ENCODE assay signal across 8 cellular contexts in genomic region chr3:58237940-58238681, GRCh38. TPM values are rescaled to one million over a fixed set of nuclear protein-coding genes. Genes with fewer than 3 reads are reported as not detected.
DNase-seq lines count a peak whose midpoint lies in the region; ATAC-seq, FAIRE-seq and TF ChIP-seq lines count a peak whose summit lies in the region.

No MANE protein-coding gene starts in this region.

- peak overlapping the region; percentile 100 for H3K4me2 ChIP-seq in astrocyte (ENCODE audit: low read length)

- peaks cover 36% of the 10 kb centered on the region for H3K27me3 Mint-ChIP-seq in astrocyte (ENCODE audit: low read depth, unreplicated experiment)

- no peak for TF ChIP-seq CTCF in AG04449 (IDR thresholded peaks at IDR 0.05; ENCODE audit: insufficient read depth, low read length, missing control alignments)
- no peak for TF ChIP-seq CTCF in astrocyte (IDR thresholded peaks at IDR 0.05; ENCODE audit: insufficient read depth, low read depth, low read length)

- no peaks in the 10 kb centered on the region for H3K9me3 ChIP-seq in astrocyte (ENCODE audit: insufficient read depth, low read depth, low read length)

- H3K36me3 ChIP-seq in astrocyte (ENCODE audit: insufficient read depth, low read length): no peaks in the 10 kb centered on the region

- POLR2A ChIA-PET in AG04449 (lab: Yijun Ruan, JAX): interaction anchor here (0.7 to 1.7 kb wide), 3 partner anchors 23 to 179 kb away, joined by 3 to 5 read pairs (median 3); no protein-coding TSS in a partner anchor

- CTCF ChIA-PET in AG04449 (lab: Yijun Ruan, JAX): interaction anchor here (1.4 to 3.6 kb wide), 6 partner anchors 12 to 68 kb away, joined by 3 to 20 read pairs (median 9); partner anchors contain the start of genes HTD2 and RPP14

- peak overlapping the region; percentile 82 for H3K9ac ChIP-seq in astrocyte (ENCODE audit: low read length)

- H4K20me1 ChIP-seq in astrocyte (ENCODE audit: insufficient read depth, low read length): peaks cover 9% of the 10 kb centered on the region

- intact Hi-C loops in sciatic nerve (cut with DNase I): no loop called here

- no peaks in the 10 kb centered on the region for H3K9me3 Mint-ChIP-seq in astrocyte (ENCODE audit: unreplicated experiment)

- peak overlapping the region; percentile 82 for H2AFZ ChIP-seq in astrocyte (ENCODE audit: low read depth, low read length)

- no peaks in the 10 kb centered on the region for H3K36me3 Mint-ChIP-seq in astrocyte (ENCODE audit: low read depth, unreplicated experiment)

- H3K27me3 ChIP-seq in astrocyte (ENCODE audit: insufficient read depth, low read length): peaks cover 7% of the 10 kb centered on the region

- no peaks in the 10 kb centered on the region for H3K79me2 ChIP-seq in astrocyte (ENCODE audit: insufficient read depth, low read length)

- no peak for FAIRE-seq in astrocyte (lab: Jason Lieb, UNC)

- H3K4me1 ChIP-seq in astrocyte (ENCODE audit: insufficient read depth, low read length): peaks cover 8% of the 10 kb centered on the region

- H3K4me3 ChIP-seq in AG04449 (ENCODE audit: low read depth, low read length) (peak overlapping the region; percentile 81), astrocyte (ENCODE audit: insufficient read depth, low read depth, low read length) (peak overlapping the region; percentile 84)

- H3K27ac Mint-ChIP-seq in astrocyte (ENCODE audit: unreplicated experiment): peak overlapping the region; percentile 18

- H3K27ac ChIP-seq in astrocyte (ENCODE audit: low read depth, low read length): no peak overlapping the region

- peak overlapping the region; percentile 89 for H3K4me3 Mint-ChIP-seq in astrocyte (ENCODE audit: unreplicated experiment)

- peak; percentile 14 for ATAC-seq in GM18870 (IDR thresholded peaks at IDR 0.05; ENCODE audit: unreplicated experiment)
- ATAC-seq in HG03175 (IDR thresholded peaks at IDR 0.05; ENCODE audit: unreplicated experiment): peak; percentile 37
- peak; percentile 67 for ATAC-seq in sciatic nerve

- peaks cover 3% of the 10 kb centered on the region for H3K4me1 Mint-ChIP-seq in astrocyte (ENCODE audit: low read depth, unreplicated experiment)

- DNase-seq in AG04449 (ENCODE audit: low read depth, low spot score): no peak
- DNase-seq in T-helper 1 cell: peak; percentile 14 to 55 (median 22)
- DNase-seq in astrocyte (ENCODE audit: low read depth): no peak
- peak in 49 of 51 donors; percentile 28 to 93 (median 73) for DNase-seq in hypothalamus (lab: John Stamatoyannopoulos, UW)
- DNase-seq in sciatic nerve (ENCODE audit: low spot score): peak; percentile 79
- DNase-seq in foreskin melanocyte: no peak

RNA-seq across cellular contexts. Expression of gene ABHD6, which starts 0.5 kb away (rescaled TPM):
- 3.8 and 3.9 TPM in 2 replicates for total RNA-seq in astrocyte
- 14.0 TPM for total RNA-seq in sciatic nerve

RNA-seq across cellular contexts. Expression of gene DNASE1L3, which starts 27.3 kb away (rescaled TPM):
- total RNA-seq in astrocyte (not detected in 2 replicates), sciatic nerve (2.0 TPM)

Comparison
In these comparisons a context has a peak if more than half of its experiments do, and no peak if none do; other contexts are left out.
1. DNase-seq: peak in T-helper 1 cell (5 of 5), hypothalamus (49 of 51) and sciatic nerve (single experiment); none in AG04449 (single experiment), astrocyte (single experiment) and foreskin melanocyte (single experiment).
2. ATAC-seq: peak in every context shown above with its lines; median percentile 67 in sciatic nerve; 37 in HG03175; 14 in GM18870.